ENCODE assay signal across 8 cellular contexts in the genomic region with DNA sequence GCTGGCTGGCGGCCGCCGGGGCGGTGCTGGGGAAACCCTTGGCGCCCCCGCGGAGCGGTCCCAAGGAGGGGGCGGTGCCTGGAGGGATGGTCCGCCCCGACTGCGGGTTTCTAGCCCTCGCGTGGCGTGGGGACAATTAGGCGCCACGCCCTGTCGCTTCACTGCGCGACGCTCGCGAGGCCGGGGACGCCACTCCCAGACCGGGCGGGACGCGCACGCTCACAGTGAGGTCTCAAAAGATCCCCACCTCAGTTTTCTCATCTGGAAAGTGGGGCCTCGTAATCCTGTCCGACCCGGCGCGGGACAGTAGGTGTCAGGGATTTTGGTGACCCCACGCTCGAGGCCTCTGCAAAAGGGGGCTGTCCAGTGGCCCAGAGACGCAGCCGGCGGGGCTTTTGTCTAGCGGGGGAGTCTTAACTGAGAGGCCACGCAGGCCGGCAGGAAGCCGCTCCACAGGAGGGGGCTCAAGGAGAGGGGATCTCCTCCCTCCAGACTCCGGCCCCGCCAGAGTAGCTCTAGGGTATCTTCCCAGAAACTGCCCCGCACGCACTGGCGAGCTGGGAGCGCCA. TPM values are rescaled to one million over a fixed set of nuclear protein-coding genes. Genes with fewer than 3 reads are reported as not detected.
DNase-seq lines count a peak whose midpoint lies in the region; ATAC-seq, FAIRE-seq and TF ChIP-seq lines count a peak whose summit lies in the region.

No MANE protein-coding gene starts in this region.

- ATAC-seq in GM18520 (IDR thresholded peaks at IDR 0.05; ENCODE audit: unreplicated experiment) = peak; percentile 45
- peak; percentile 41 for ATAC-seq in HG03064 (IDR thresholded peaks at IDR 0.05; ENCODE audit: low read depth, unreplicated experiment)

- peak overlapping the region; percentile 24 for H2AFZ ChIP-seq in endothelial cell of umbilical vein (ENCODE audit: low read depth, low read length)

- H3K27me3 ChIP-seq in endothelial cell of umbilical vein (ENCODE audit: control insufficient read depth in 2 of 2, insufficient read depth in 2 of 2, low read length in 2 of 2) (no peaks in the 10 kb centered on the region), mucosa of rectum (ENCODE audit: control insufficient read depth in 2 of 2, insufficient read depth in 2 of 2, low read length in 2 of 2) (no peaks in the 10 kb centered on the region)

- peaks cover 42% of the 10 kb centered on the region for H3K79me2 ChIP-seq in endothelial cell of umbilical vein (ENCODE audit: control insufficient read depth, insufficient read depth, low read length)

- CTCF ChIA-PET in endothelial cell of umbilical vein (lab: Charles Lee) = interaction anchor here (0.6 to 3.1 kb wide), 3 partner anchors 14 to 123 kb away, joined by 3 to 7 read pairs (median 3); no protein-coding TSS in a partner anchor

- TF ChIP-seq CTCF in endothelial cell of umbilical vein (IDR thresholded peaks at IDR 0.05; ENCODE audit: extremely low read depth in 1 of 2, insufficient read depth in 1 of 2, low read depth in 1 of 2, low read length in 2 of 2) = no peak

- no TSS peak for BruUV-seq in endothelial cell of umbilical vein (replicated peaks; lab: Mats Ljungman, UMichigan)

- DNase-seq in 8988T (peak; percentile 88), endothelial cell of umbilical vein (ENCODE audit: low read depth, low spot score) (no peak)
- peak; percentile 86 for DNase-seq in NK-92 treated with Interleukin-12 subunit alpha and Interleukin-12 subunit beta, amount 100 ng/mL, for 24 hours (lab: John Stamatoyannopoulos, UW)
- peak; percentile 73 for DNase-seq in activated CD8-positive, alpha-beta memory T cell treated with anti-CD3 and anti-CD28 coated beads, Interleukin-2, amount 50 U/mL, for 1 hour (ENCODE audit: extremely low read depth)
- DNase-seq in stimulated activated CD8-positive, alpha-beta memory T cell treated with anti-CD3 and anti-CD28 coated beads, Interleukin-4, amount 100 ng/mL, for 48 hours = peak; percentile 90

- TF ChIP-seq POLR2A in endothelial cell of umbilical vein (IDR thresholded peaks at IDR 0.05; ENCODE audit: low read depth, low read length) = no peak

- POLR2A ChIA-PET in endothelial cell of umbilical vein (lab: Charles Lee) = interaction anchor here (0.7 to 1.7 kb wide), 2 partner anchors 17 to 69 kb away, joined by 4 to 5 read pairs; no protein-coding TSS in a partner anchor

- peak overlapping the region; percentile 91 to 93 (median 93) for H3K4me3 ChIP-seq in endothelial cell of umbilical vein (replicated peaks in 1 of 3; ENCODE audit: insufficient read depth in 1 of 3, low read depth in 1 of 3, low read length in 3 of 3)
- H3K4me3 ChIP-seq in mucosa of rectum (ENCODE audit: low read length in 2 of 2) = peak overlapping the region; percentile 95 to 97

- intact Hi-C loops in endothelial cell of umbilical vein (cut with micrococcal nuclease) = loop anchor here (1.0 to 2.0 kb wide), 6 partner anchors 16 to 154 kb away; partner anchors contain the start of genes ARID3B and UBL7

- H3K9ac ChIP-seq in endothelial cell of umbilical vein (replicated peaks; ENCODE audit: extremely low read depth, insufficient read depth, low read length) (peak overlapping the region; percentile 98), mucosa of rectum (ENCODE audit: low read depth in 1 of 2, low read length in 2 of 2) (peak overlapping the region; percentile 99 to 100)

- peaks cover 6% of the 10 kb centered on the region for H4K20me1 ChIP-seq in endothelial cell of umbilical vein (replicated peaks; ENCODE audit: control insufficient read depth, extremely low read depth, insufficient read depth, low read length)

- no peak for FAIRE-seq in endothelial cell of umbilical vein (lab: Jason Lieb, UNC)

- H3K4me1 ChIP-seq in endothelial cell of umbilical vein (ENCODE audit: control insufficient read depth, extremely low read depth, insufficient read depth, low read length) = peaks cover 9% of the 10 kb centered on the region
- peaks cover 22 to 24% of the 10 kb centered on the region in 2 donors for H3K4me1 ChIP-seq in mucosa of rectum (ENCODE audit: control insufficient read depth in 2 of 2, insufficient read depth in 2 of 2, low read length in 2 of 2)

- dilution Hi-C loops in endothelial cell of umbilical vein (cut with MboI; ENCODE audit: extremely low pct_ligation_motif_present, low sequenced_read_pairs) = no loop called here

- peaks cover 0 to 7% of the 10 kb centered on the region in 2 experiments for H3K36me3 ChIP-seq in endothelial cell of umbilical vein (ENCODE audit: control insufficient read depth in 2 of 2, extremely low read depth in 1 of 2, insufficient read depth in 2 of 2, low read length in 2 of 2)
- H3K36me3 ChIP-seq in mucosa of rectum (ENCODE audit: control insufficient read depth in 2 of 2, insufficient read depth in 2 of 2, low read length in 2 of 2) = peaks cover 8 to 10% of the 10 kb centered on the region in 2 donors

- no peaks in the 10 kb centered on the region for H3K9me3 ChIP-seq in endothelial cell of umbilical vein (replicated peaks; ENCODE audit: control insufficient read depth, insufficient read depth, low read length)
- H3K9me3 ChIP-seq in mucosa of rectum (ENCODE audit: control insufficient read depth in 2 of 2, low read length in 2 of 2) = no peaks in the 10 kb centered on the region

- H3K9me1 ChIP-seq in endothelial cell of umbilical vein (replicated peaks; ENCODE audit: control insufficient read depth, extremely low read depth, insufficient read depth, low read length) = no peaks in the 10 kb centered on the region

- peak overlapping the region; percentile 77 for H3K4me2 ChIP-seq in endothelial cell of umbilical vein (ENCODE audit: insufficient read depth, low read length)

- H3K27ac ChIP-seq in endothelial cell of umbilical vein (ENCODE audit: insufficient read depth, low read depth, low read length) (peak overlapping the region; percentile 88), mucosa of rectum (ENCODE audit: low read depth in 2 of 2, low read length in 2 of 2) (peak overlapping the region; percentile 98)

TF ChIP-seq in endothelial cell of umbilical vein, 7 proteins besides CTCF, POLR2A, EP300 and RAD21:
- TF ChIP-seq MYC (IDR thresholded peaks at IDR 0.05; ENCODE audit: low read depth, low read length) (no peak), FOS (IDR thresholded peaks at IDR 0.05; ENCODE audit: borderline replicate concordance, insufficient read depth, low read length) (no peak)
TF ChIP-seq in endothelial cell of umbilical vein: peak in this region for 0.

RNA-seq across cellular contexts. Expression of gene CLK3, which starts 0.8 kb away (rescaled TPM):
- 69.2 and 75.5 TPM in 2 replicates for total RNA-seq in endothelial cell of umbilical vein
- 97.9 and 121 TPM in 2 replicates for polyA plus RNA-seq in endothelial cell of umbilical vein
- 64.8 and 71.4 TPM in 2 replicates for polyA plus RNA-seq in endothelial cell of umbilical vein (2011; cell fraction: cytosol; rRNA removed)
- polyA plus RNA-seq in endothelial cell of umbilical vein (2011; cell fraction: nucleus; rRNA removed) = 248 and 285 TPM in 2 replicates
- 36.7 and 55.9 TPM in 2 replicates for polyA plus RNA-seq in endothelial cell of umbilical vein (2012)
- polyA minus RNA-seq in endothelial cell of umbilical vein = 112 and 115 TPM in 2 replicates
- 28.9 TPM for polyA minus RNA-seq in endothelial cell of umbilical vein (2011; cell fraction: cytosol; rRNA and poly(A)+ RNA removed)
- polyA minus RNA-seq in endothelial cell of umbilical vein (2011; cell fraction: nucleus; rRNA and poly(A)+ RNA removed) = 110 and 160 TPM in 2 replicates
